ENCODE assay signal across 19 cellular contexts in genomic region chr14:95699397-95699796, GRCh38.
DNase-seq lines count a peak whose midpoint lies in the region; ATAC-seq and TF ChIP-seq lines count a peak whose summit lies in the region.
"Had no signal": no experiment of that assay in that cellular context is flagged by ENCODE, and none has a peak within 500 bp of the region (broad histone marks: within the 10 kb centered on the region; RNA-seq: fewer than 3 reads in every experiment).

No MANE protein-coding gene starts in this region.

- H3K36me3 ChIP-seq in DOHH2 (ENCODE audit: control insufficient read depth, low read length), result 0 out of 2 replicates have a peak, but pooled peaks cover 6% of the 10 kb centered on the region
- no peaks in the 10 kb centered on the region for H3K36me3 ChIP-seq in SU-DHL-6 (ENCODE audit: low read length)
- no peaks in the 10 kb centered on the region for H3K36me3 ChIP-seq in MM.1S (replicated peaks; ENCODE audit: insufficient read depth, low read length)
- H3K36me3 ChIP-seq: HAP-1, ovary, uterus had no signal

- H3K4me2 ChIP-seq in DOHH2 (ENCODE audit: low read length) (peak overlapping the region; percentile 1; the same call in 1 of the 2 replicates), SU-DHL-6 (ENCODE audit: low read depth, low read length, poor library complexity, severe bottlenecking) (peak overlapping the region; percentile 64), MM.1S (ENCODE audit: low read depth, low read length) (no peak overlapping the region)

- DNase-seq in activated CD8-positive, alpha-beta memory T cell treated with anti-CD3 and anti-CD28 coated beads for 24 hours, result no peak
- no peak for DNase-seq in superior temporal gyrus (ENCODE audit: extremely low spot score)
- no peak for DNase-seq in MM.1S
- DNase-seq: activated CD4-positive, alpha-beta T cell treated with anti-CD3 and anti-CD28 coated beads for 48 hours; activated effector memory CD4-positive, alpha-beta T cell treated with Interleukin-2 at 50 U/mL for 16 hours; effector memory CD4-positive, alpha-beta T cell; foreskin fibroblast; Karpas-422; NCI-H2081 treated with DMSO at 0.1 percent for 48 hours; NK-92 treated with Interleukin-12 subunit alpha and Interleukin-12 subunit beta, amount 100 ng/mL, for 24 hours; ovary; stimulated activated CD4-positive, alpha-beta T cell treated with anti-CD3 and anti-CD28 coated beads, Interleukin-12 subunit alpha, Interleukin-12 subunit beta, amount 100 ng/mL, for 4 hours; uterus had no signal

- H3K4me1 ChIP-seq in DOHH2 (ENCODE audit: control insufficient read depth, low read length) (peaks cover 59% of the 10 kb centered on the region), MM.1S (ENCODE audit: low read length) (no peaks in the 10 kb centered on the region)
- H3K4me1 ChIP-seq: uterus had no signal

- TF ChIP-seq CTCF in DOHH2 (IDR thresholded peaks at IDR 0.05; ENCODE audit: low read depth, low read length, poor library complexity, severe bottlenecking), result no peak
- TF ChIP-seq CTCF in SU-DHL-6 (IDR thresholded peaks at IDR 0.05; ENCODE audit: insufficient read depth, low read length, poor library complexity, severe bottlenecking), result no peak
- TF ChIP-seq CTCF in MM.1S (IDR thresholded peaks at IDR 0.05; ENCODE audit: low read length), result no peak

- H2AFZ ChIP-seq in SU-DHL-6 (ENCODE audit: low read depth, low read length, severe bottlenecking), result peak overlapping the region; percentile 42
- no peak overlapping the region for H2AFZ ChIP-seq in MM.1S (ENCODE audit: low read length)

- no peaks in the 10 kb centered on the region for H3F3A ChIP-seq in DOHH2 (ENCODE audit: control insufficient read depth, insufficient read depth)
- peaks cover 67% of the 10 kb centered on the region for H3F3A ChIP-seq in SU-DHL-6 (ENCODE audit: insufficient read depth)
- H3F3A ChIP-seq in MM.1S (ENCODE audit: insufficient read depth, low read length), result no peaks in the 10 kb centered on the region

- H3K27me3 ChIP-seq in DOHH2 (ENCODE audit: control insufficient read depth, low read length) (0 out of 2 replicates have a peak, but pooled peaks cover 11% of the 10 kb centered on the region), SU-DHL-6 (ENCODE audit: low read length) (no peaks in the 10 kb centered on the region), MM.1S (replicated peaks; ENCODE audit: insufficient read depth, low read length) (no peaks in the 10 kb centered on the region)
- H3K27me3 ChIP-seq: ovary, uterus had no signal

- H3K9me2 ChIP-seq in DOHH2 (replicated peaks; ENCODE audit: control insufficient read depth, low read length) (no peaks in the 10 kb centered on the region), SU-DHL-6 (replicated peaks; ENCODE audit: insufficient read depth, low read length) (no peaks in the 10 kb centered on the region), MM.1S (replicated peaks; ENCODE audit: insufficient read depth, low read length) (no peaks in the 10 kb centered on the region)

- ATAC-seq in GM18909 (IDR thresholded peaks at IDR 0.05; ENCODE audit: poor library complexity, unreplicated experiment) (peak; percentile 46), HG02623 (IDR thresholded peaks at IDR 0.05; ENCODE audit: unreplicated experiment) (peak; percentile 47), HG02884 (IDR thresholded peaks at IDR 0.05; ENCODE audit: unreplicated experiment) (no peak)

- peak overlapping the region; percentile 42 for H3K9ac ChIP-seq in SU-DHL-6 (ENCODE audit: low read length)
- H3K9ac ChIP-seq in MM.1S (ENCODE audit: low read length), result no peak overlapping the region

- no peaks in the 10 kb centered on the region for H3K9me3 ChIP-seq in DOHH2 (ENCODE audit: control insufficient read depth, insufficient read depth, low read length)
- H3K9me3 ChIP-seq in SU-DHL-6 (ENCODE audit: insufficient read depth, low read length), result no peaks in the 10 kb centered on the region
- no peaks in the 10 kb centered on the region for H3K9me3 ChIP-seq in MM.1S (replicated peaks; ENCODE audit: insufficient read depth, low read length)
- H3K9me3 ChIP-seq: HAP-1, ovary, uterus had no signal

- H4K20me1 ChIP-seq in DOHH2 (ENCODE audit: control insufficient read depth, insufficient read depth, low read depth, low read length) (no peaks in the 10 kb centered on the region), SU-DHL-6 (ENCODE audit: low read depth, low read length) (no peaks in the 10 kb centered on the region), MM.1S (ENCODE audit: insufficient read depth, low read length) (no peaks in the 10 kb centered on the region)

- H3K79me2 ChIP-seq in DOHH2 (ENCODE audit: control insufficient read depth, low read length) (no peaks in the 10 kb centered on the region), SU-DHL-6 (ENCODE audit: insufficient read depth, low read length) (no peaks in the 10 kb centered on the region), MM.1S (ENCODE audit: low read length) (no peaks in the 10 kb centered on the region)

- H3K27ac ChIP-seq in DOHH2 (ENCODE audit: low read depth, low read length) (no peak overlapping the region), SU-DHL-6 (ENCODE audit: low read depth, low read length) (peak overlapping the region; percentile 91), MM.1S (ENCODE audit: low read length) (no peak overlapping the region)
- H3K27ac ChIP-seq: ovary, uterus had no signal

- H3K4me3 ChIP-seq in DOHH2 (ENCODE audit: low read length), result 0 out of 2 replicates have a peak overlapping the region, but pooled peaks have one; percentile 12
- no peak overlapping the region for H3K4me3 ChIP-seq in SU-DHL-6 (ENCODE audit: insufficient read depth, low read length, poor library complexity, severe bottlenecking)
- no peak overlapping the region for H3K4me3 ChIP-seq in MM.1S (ENCODE audit: low read length)
- H3K4me3 ChIP-seq: HAP-1, ovary, uterus had no signal
